12 cellular contexts compared by ENCODE assay signal in the genomic region with DNA sequence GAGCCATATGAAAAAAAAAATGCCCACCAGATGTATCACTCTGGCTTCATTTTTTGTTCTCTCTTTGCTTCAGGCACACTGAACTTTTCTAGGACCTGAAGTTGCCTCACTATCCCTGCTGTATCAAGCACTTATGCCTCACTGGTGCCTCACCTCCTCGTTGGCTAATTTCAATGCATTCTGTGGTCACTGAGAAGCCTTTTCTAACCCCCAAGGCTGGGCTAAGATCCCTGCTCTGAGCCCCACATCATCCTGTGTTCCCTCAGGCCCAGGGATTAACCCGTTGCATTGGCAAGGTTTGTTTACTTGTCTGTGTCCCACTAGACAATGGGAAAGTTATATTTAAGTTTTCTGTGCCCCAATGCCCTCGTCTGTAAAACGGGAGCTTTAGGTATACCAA.
"Had no signal": no experiment of that assay in that cellular context is flagged by ENCODE, and none has a peak within 500 bp of the region (broad histone marks: within the 10 kb centered on the region; RNA-seq: fewer than 3 reads in every experiment).

No MANE protein-coding gene starts in this region.

- ATAC-seq: right lobe of liver; stimulated activated memory B cell treated with anti-CD40 and anti-IgM and Interleukin-4, amounts not matched to agents 10 μg/mL and 1 μg/mL and 100 μg/mL, for 72 hours had no signal

- H3K4me3 ChIP-seq: heart right ventricle, right lobe of liver, spleen had no signal

- DNase-seq: activated CD4-positive, alpha-beta T cell treated with anti-CD3 and anti-CD28 coated beads, Interleukin-2, amount 50 U/mL, for 48 hours; activated CD4-positive, CD25-positive, alpha-beta regulatory T cell treated with anti-CD3 and anti-CD28 coated beads, Interleukin-2, amount 50 U/mL, for 72 hours; activated gamma-delta T cell; activated T-cell treated with anti-CD3 and anti-CD28 coated beads, Interleukin-2, amount 50 U/mL, for 48 hours; heart right ventricle; naive B cell; right lobe of liver; spleen; stimulated activated CD4-positive, alpha-beta T cell treated with anti-CD3 and anti-CD28 coated beads, Interleukin-1b, Interleukin-23, amount 100 ng/mL, for 48 hours; SW 1271 had no signal

- H3K27me3 ChIP-seq: heart right ventricle, neutrophil, right lobe of liver, spleen had no signal

- H3K9me3 ChIP-seq: heart right ventricle, neutrophil, right lobe of liver, spleen had no signal

- H3K36me3 ChIP-seq: heart right ventricle, neutrophil, right lobe of liver, spleen had no signal

- H3K4me1 ChIP-seq: right lobe of liver had no signal

- H3K27ac ChIP-seq: heart right ventricle, neutrophil, right lobe of liver had no signal
